1 cellular context compared by ENCODE assay signal in the genomic region with DNA sequence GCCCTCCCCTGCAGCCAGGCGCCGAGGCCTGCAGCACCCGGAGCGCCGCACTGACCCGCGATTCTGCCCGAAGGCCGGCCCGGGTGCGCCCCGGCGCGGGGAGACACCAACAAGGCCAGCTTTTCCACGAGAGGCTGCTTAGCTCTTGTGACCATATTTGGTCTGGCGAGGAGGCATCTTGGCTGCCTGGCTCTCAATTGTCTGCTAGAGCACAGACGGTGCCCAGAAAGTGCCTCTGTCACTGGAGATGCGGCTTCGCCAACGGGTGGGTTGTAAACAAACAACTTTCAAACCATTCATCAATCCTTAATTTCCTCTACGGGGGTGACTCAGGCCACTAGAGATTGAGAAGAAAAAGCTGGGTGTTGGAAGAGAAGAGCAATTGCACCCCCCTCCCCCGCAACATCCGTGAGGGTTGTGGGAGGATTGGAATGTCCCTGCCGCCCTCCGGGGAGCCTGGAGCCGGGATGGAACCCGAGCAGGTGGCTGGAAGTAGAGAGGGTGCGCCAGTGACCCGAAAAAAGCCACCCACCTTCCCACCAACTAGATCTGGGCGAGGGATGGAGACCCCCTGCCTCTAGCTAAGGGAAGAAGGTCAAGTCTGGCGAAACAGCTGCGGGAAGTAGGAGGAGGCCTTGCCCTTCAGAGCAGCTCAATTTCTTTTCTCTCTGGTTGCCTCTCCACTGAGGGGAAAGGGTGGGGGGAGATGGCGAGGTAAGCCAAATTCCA.
A peak's percentile ranks its signal among the peaks of the same experiment; 100 is the strongest.
TF ChIP-seq lines count a peak whose summit lies in the region.

No MANE protein-coding gene starts in this region.

TF ChIP-seq in HEK293, 187 proteins besides CTCF, POLR2A, EP300 and RAD21 (continued from another document):
- TF ChIP-seq ZFHX2 (tag by site-specific recombination; conservative IDR thresholded peaks at IDR 0.05) (peak; percentile 93), MEIS1 (CRISPR knock-in tag; IDR thresholded peaks at IDR 0.05; ENCODE audit: borderline replicate concordance) (no peak), SP3 (tag by site-specific recombination; IDR thresholded peaks at IDR 0.05) (no peak), ZNF521 (tag by site-specific recombination; IDR thresholded peaks at IDR 0.05) (no peak), ZSCAN30 (tag by site-specific recombination; IDR thresholded peaks at IDR 0.05) (peak; percentile 77), ZNF24 (tag by site-specific recombination; IDR thresholded peaks at IDR 0.05) (no peak), ZNF335 (tag by site-specific recombination; conservative IDR thresholded peaks at IDR 0.05) (peak; percentile 46; the same call in 1 of the 2 replicates), ZNF266 (tag by site-specific recombination; IDR thresholded peaks at IDR 0.05; ENCODE audit: low read depth) (no peak), ZXDB (tag by site-specific recombination; IDR thresholded peaks at IDR 0.05) (no peak), ZNF610 (tag by site-specific recombination; IDR thresholded peaks at IDR 0.05; ENCODE audit: borderline replicate concordance) (peak; percentile 4; the same call in 1 of the 2 replicates), GLIS1 (tag by site-specific recombination; IDR thresholded peaks at IDR 0.05) (peak; percentile 22; the same call in 1 of the 2 replicates)
- TF ChIP-seq, protein P1, sequence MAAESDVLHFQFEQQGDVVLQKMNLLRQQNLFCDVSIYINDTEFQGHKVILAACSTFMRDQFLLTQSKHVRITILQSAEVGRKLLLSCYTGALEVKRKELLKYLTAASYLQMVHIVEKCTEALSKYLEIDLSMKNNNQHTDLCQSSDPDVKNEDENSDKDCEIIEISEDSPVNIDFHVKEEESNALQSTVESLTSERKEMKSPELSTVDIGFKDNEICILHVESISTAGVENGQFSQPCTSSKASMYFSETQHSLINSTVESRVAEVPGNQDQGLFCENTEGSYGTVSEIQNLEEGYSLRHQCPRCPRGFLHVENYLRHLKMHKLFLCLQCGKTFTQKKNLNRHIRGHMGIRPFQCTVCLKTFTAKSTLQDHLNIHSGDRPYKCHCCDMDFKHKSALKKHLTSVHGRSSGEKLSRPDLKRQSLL (tag by site-specific recombination; IDR thresholded peaks at IDR 0.05): peak; percentile 52; the same call in 1 of the 2 replicates
- TF ChIP-seq, protein P2, sequence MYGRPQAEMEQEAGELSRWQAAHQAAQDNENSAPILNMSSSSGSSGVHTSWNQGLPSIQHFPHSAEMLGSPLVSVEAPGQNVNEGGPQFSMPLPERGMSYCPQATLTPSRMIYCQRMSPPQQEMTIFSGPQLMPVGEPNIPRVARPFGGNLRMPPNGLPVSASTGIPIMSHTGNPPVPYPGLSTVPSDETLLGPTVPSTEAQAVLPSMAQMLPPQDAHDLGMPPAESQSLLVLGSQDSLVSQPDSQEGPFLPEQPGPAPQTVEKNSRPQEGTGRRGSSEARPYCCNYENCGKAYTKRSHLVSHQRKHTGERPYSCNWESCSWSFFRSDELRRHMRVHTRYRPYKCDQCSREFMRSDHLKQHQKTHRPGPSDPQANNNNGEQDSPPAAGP (tag by site-specific recombination; IDR thresholded peaks at IDR 0.05): no peak
- TF ChIP-seq, protein P3, sequence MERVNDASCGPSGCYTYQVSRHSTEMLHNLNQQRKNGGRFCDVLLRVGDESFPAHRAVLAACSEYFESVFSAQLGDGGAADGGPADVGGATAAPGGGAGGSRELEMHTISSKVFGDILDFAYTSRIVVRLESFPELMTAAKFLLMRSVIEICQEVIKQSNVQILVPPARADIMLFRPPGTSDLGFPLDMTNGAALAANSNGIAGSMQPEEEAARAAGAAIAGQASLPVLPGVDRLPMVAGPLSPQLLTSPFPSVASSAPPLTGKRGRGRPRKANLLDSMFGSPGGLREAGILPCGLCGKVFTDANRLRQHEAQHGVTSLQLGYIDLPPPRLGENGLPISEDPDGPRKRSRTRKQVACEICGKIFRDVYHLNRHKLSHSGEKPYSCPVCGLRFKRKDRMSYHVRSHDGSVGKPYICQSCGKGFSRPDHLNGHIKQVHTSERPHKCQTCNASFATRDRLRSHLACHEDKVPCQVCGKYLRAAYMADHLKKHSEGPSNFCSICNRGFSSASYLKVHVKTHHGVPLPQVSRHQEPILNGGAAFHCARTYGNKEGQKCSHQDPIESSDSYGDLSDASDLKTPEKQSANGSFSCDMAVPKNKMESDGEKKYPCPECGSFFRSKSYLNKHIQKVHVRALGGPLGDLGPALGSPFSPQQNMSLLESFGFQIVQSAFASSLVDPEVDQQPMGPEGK (tag by site-specific recombination; IDR thresholded peaks at IDR 0.05): no peak
- TF ChIP-seq, protein P4, sequence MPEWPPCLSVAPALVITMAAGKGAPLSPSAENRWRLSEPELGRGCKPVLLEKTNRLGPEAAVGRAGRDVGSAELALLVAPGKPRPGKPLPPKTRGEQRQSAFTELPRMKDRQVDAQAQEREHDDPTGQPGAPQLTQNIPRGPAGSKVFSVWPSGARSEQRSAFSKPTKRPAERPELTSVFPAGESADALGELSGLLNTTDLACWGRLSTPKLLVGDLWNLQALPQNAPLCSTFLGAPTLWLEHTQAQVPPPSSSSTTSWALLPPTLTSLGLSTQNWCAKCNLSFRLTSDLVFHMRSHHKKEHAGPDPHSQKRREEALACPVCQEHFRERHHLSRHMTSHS (tag by site-specific recombination; IDR thresholded peaks at IDR 0.05): no peak
- TF ChIP-seq, protein P5, sequence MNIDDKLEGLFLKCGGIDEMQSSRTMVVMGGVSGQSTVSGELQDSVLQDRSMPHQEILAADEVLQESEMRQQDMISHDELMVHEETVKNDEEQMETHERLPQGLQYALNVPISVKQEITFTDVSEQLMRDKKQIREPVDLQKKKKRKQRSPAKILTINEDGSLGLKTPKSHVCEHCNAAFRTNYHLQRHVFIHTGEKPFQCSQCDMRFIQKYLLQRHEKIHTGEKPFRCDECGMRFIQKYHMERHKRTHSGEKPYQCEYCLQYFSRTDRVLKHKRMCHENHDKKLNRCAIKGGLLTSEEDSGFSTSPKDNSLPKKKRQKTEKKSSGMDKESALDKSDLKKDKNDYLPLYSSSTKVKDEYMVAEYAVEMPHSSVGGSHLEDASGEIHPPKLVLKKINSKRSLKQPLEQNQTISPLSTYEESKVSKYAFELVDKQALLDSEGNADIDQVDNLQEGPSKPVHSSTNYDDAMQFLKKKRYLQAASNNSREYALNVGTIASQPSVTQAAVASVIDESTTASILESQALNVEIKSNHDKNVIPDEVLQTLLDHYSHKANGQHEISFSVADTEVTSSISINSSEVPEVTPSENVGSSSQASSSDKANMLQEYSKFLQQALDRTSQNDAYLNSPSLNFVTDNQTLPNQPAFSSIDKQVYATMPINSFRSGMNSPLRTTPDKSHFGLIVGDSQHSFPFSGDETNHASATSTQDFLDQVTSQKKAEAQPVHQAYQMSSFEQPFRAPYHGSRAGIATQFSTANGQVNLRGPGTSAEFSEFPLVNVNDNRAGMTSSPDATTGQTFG (tag by site-specific recombination; IDR thresholded peaks at IDR 0.05; ENCODE audit: borderline replicate concordance): no peak
- TF ChIP-seq, protein P6, sequence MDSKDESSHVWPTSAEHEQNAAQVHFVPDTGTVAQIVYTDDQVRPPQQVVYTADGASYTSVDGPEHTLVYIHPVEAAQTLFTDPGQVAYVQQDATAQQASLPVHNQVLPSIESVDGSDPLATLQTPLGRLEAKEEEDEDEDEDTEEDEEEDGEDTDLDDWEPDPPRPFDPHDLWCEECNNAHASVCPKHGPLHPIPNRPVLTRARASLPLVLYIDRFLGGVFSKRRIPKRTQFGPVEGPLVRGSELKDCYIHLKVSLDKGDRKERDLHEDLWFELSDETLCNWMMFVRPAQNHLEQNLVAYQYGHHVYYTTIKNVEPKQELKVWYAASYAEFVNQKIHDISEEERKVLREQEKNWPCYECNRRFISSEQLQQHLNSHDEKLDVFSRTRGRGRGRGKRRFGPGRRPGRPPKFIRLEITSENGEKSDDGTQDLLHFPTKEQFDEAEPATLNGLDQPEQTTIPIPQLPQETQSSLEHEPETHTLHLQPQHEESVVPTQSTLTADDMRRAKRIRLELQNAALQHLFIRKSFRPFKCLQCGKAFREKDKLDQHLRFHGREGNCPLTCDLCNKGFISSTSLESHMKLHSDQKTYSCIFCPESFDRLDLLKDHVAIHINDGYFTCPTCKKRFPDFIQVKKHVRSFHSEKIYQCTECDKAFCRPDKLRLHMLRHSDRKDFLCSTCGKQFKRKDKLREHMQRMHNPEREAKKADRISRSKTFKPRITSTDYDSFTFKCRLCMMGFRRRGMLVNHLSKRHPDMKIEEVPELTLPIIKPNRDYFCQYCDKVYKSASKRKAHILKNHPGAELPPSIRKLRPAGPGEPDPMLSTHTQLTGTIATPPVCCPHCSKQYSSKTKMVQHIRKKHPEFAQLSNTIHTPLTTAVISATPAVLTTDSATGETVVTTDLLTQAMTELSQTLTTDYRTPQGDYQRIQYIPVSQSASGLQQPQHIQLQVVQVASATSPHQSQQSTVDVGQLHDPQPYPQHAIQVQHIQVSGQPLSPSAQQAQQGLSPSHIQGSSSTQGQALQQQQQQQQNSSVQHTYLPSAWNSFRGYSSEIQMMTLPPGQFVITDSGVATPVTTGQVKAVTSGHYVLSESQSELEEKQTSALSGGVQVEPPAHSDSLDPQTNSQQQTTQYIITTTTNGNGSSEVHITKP (tag by site-specific recombination; IDR thresholded peaks at IDR 0.05): no peak
